8 cellular contexts compared by ENCODE assay signal in genomic region chr14:22545842-22546721, GRCh38. TPM values are rescaled to one million over a fixed set of nuclear protein-coding genes. Genes with fewer than 3 reads are reported as not detected.
DNase-seq lines count a peak whose midpoint lies in the region; ATAC-seq and TF ChIP-seq lines count a peak whose summit lies in the region.

No MANE protein-coding gene starts in this region.

- H3K27ac Mint-ChIP-seq in HFFc6, result peak overlapping the region; percentile 95
- peak overlapping the region; percentile 99 for H3K27ac Mint-ChIP-seq in activated T-helper 1 cell treated with anti-CD3 and anti-CD28 coated beads, Interleukin-12 subunit alpha, Interleukin-12 subunit beta, Interleukin-2, Interleukin-4 antibody, amounts not matched to agents 30 ng/mL and 10 ng/mL and 1 ng/mL, durations not matched to agents 14 hours and 24 hours and 36 hours
- peak overlapping the region; percentile 69 for H3K27ac Mint-ChIP-seq in stimulated activated memory B cell treated with anti-CD40 and anti-IgM and Interleukin-4, amounts not matched to agents 10 μg/mL and 1 μg/mL and 100 μg/mL, for 72 hours

- in situ Hi-C loops in GM13977 (cut with MboI; ENCODE audit: low pct_unique_long_range_greater_than_20kb, low sequenced_read_pairs, unreplicated experiment), result no loop called here

- H3K4me1 Mint-ChIP-seq in HFFc6 (ENCODE audit: low read depth), result peaks cover 77% of the 10 kb centered on the region
- peaks cover 98% of the 10 kb centered on the region for H3K4me1 Mint-ChIP-seq in activated T-helper 1 cell treated with anti-CD3 and anti-CD28 coated beads, Interleukin-12 subunit alpha, Interleukin-12 subunit beta, Interleukin-2, Interleukin-4 antibody, amounts not matched to agents 30 ng/mL and 10 ng/mL and 1 ng/mL, durations not matched to agents 14 hours and 24 hours and 36 hours (ENCODE audit: low read depth)
- peaks cover 63% of the 10 kb centered on the region for H3K4me1 Mint-ChIP-seq in stimulated activated memory B cell treated with anti-CD40 and anti-IgM and Interleukin-4, amounts not matched to agents 10 μg/mL and 1 μg/mL and 100 μg/mL, for 72 hours

- H3K36me3 Mint-ChIP-seq in HFFc6 (ENCODE audit: low read depth), result no peaks in the 10 kb centered on the region
- H3K36me3 Mint-ChIP-seq in activated T-helper 1 cell treated with anti-CD3 and anti-CD28 coated beads, Interleukin-12 subunit alpha, Interleukin-12 subunit beta, Interleukin-2, Interleukin-4 antibody, amounts not matched to agents 30 ng/mL and 10 ng/mL and 1 ng/mL, durations not matched to agents 14 hours and 24 hours and 36 hours (ENCODE audit: low read depth), result peaks cover 91% of the 10 kb centered on the region
- H3K36me3 Mint-ChIP-seq in stimulated activated memory B cell treated with anti-CD40 and anti-IgM and Interleukin-4, amounts not matched to agents 10 μg/mL and 1 μg/mL and 100 μg/mL, for 72 hours, result peaks cover 28% of the 10 kb centered on the region

- peak overlapping the region; percentile 77 for H3K4me3 Mint-ChIP-seq in HFFc6
- peak overlapping the region; percentile 79 for H3K4me3 Mint-ChIP-seq in activated T-helper 1 cell treated with anti-CD3 and anti-CD28 coated beads, Interleukin-12 subunit alpha, Interleukin-12 subunit beta, Interleukin-2, Interleukin-4 antibody, amounts not matched to agents 30 ng/mL and 10 ng/mL and 1 ng/mL, durations not matched to agents 14 hours and 24 hours and 36 hours
- H3K4me3 Mint-ChIP-seq in stimulated activated memory B cell treated with anti-CD40 and anti-IgM and Interleukin-4, amounts not matched to agents 10 μg/mL and 1 μg/mL and 100 μg/mL, for 72 hours, result no peak overlapping the region

- peak overlapping the region; percentile 66 to 70 for H3K27ac ChIP-seq in right atrium auricular region

- no peaks in the 10 kb centered on the region; the same call in 1 of the 2 replicates for H3K27me3 Mint-ChIP-seq in HFFc6 (ENCODE audit: insufficient read depth)
- no peaks in the 10 kb centered on the region for H3K27me3 Mint-ChIP-seq in activated T-helper 1 cell treated with anti-CD3 and anti-CD28 coated beads, Interleukin-12 subunit alpha, Interleukin-12 subunit beta, Interleukin-2, Interleukin-4 antibody, amounts not matched to agents 30 ng/mL and 10 ng/mL and 1 ng/mL, durations not matched to agents 14 hours and 24 hours and 36 hours (ENCODE audit: insufficient read depth)
- H3K27me3 Mint-ChIP-seq in stimulated activated memory B cell treated with anti-CD40 and anti-IgM and Interleukin-4, amounts not matched to agents 10 μg/mL and 1 μg/mL and 100 μg/mL, for 72 hours, result no peaks in the 10 kb centered on the region

- no peak overlapping the region for H3K4me3 ChIP-seq in right atrium auricular region

- no peak for TF ChIP-seq CTCF in HFFc6 (IDR thresholded peaks at IDR 0.05)
- TF ChIP-seq CTCF in right atrium auricular region (IDR thresholded peaks at IDR 0.05), result no peak
- TF ChIP-seq CTCF in GM13977 (IDR thresholded peaks at IDR 0.05; ENCODE audit: extremely low read depth, insufficient read depth, missing control alignments), result no peak

- no peaks in the 10 kb centered on the region for H3K9me3 Mint-ChIP-seq in HFFc6
- H3K9me3 Mint-ChIP-seq in activated T-helper 1 cell treated with anti-CD3 and anti-CD28 coated beads, Interleukin-12 subunit alpha, Interleukin-12 subunit beta, Interleukin-2, Interleukin-4 antibody, amounts not matched to agents 30 ng/mL and 10 ng/mL and 1 ng/mL, durations not matched to agents 14 hours and 24 hours and 36 hours, result no peaks in the 10 kb centered on the region
- no peaks in the 10 kb centered on the region for H3K9me3 Mint-ChIP-seq in stimulated activated memory B cell treated with anti-CD40 and anti-IgM and Interleukin-4, amounts not matched to agents 10 μg/mL and 1 μg/mL and 100 μg/mL, for 72 hours

- DNase-seq in HFFc6 (peak; percentile 86), right atrium auricular region (ENCODE audit: low spot score) (no peak), germinal center (ENCODE audit: low spot score) (no peak), SKM-1 (lab: John Stamatoyannopoulos, UW; ENCODE audit: unreplicated experiment) (no peak), GM13977 (ENCODE audit: low spot score) (no peak), NCI-H2196 treated with DMSO at 0.1 percent for 48 hours (lab: John Stamatoyannopoulos, UW; ENCODE audit: unreplicated experiment) (no peak)
- DNase-seq in activated T-helper 1 cell treated with anti-CD3 and anti-CD28 coated beads, Interleukin-12 subunit alpha, Interleukin-12 subunit beta, Interleukin-2, Interleukin-4 antibody, amounts not matched to agents 30 ng/mL and 10 ng/mL and 1 ng/mL, durations not matched to agents 14 hours and 24 hours and 36 hours (ENCODE audit: low spot score), result no peak

- ATAC-seq in stimulated activated memory B cell treated with anti-CD40 and anti-IgM and Interleukin-4, amounts not matched to agents 10 μg/mL and 1 μg/mL and 100 μg/mL, for 72 hours, result no peak

- no peaks in the 10 kb centered on the region for H3K27me3 ChIP-seq in right atrium auricular region

- intact Hi-C loops in activated T-helper 1 cell treated with anti-CD3 and anti-CD28 coated beads, Interleukin-12 subunit alpha, Interleukin-12 subunit beta, Interleukin-2, Interleukin-4 antibody, amounts not matched to agents 30 ng/mL and 10 ng/mL and 1 ng/mL, durations not matched to agents 14 hours and 24 hours and 36 hours (cut with micrococcal nuclease), result no loop called here

- H3K36me3 ChIP-seq in right atrium auricular region, result no peaks in the 10 kb centered on the region

- H3K9me3 ChIP-seq in right atrium auricular region, result no peaks in the 10 kb centered on the region

- H3K4me1 ChIP-seq in right atrium auricular region, result peaks cover 0 to 36% of the 10 kb centered on the region in 2 donors

RNA-seq across cellular contexts. Expression of gene DAD1, which starts 42.9 kb away (rescaled TPM):
- 100 to 1,000 TPM; 292 to 311 (median 302) TPM for total RNA-seq in HFFc6 (2021; fragmentation: NEBNext Ultra II Directional; extraction: Animal tissue kit (Norgen Biotek cat#: 25700))
- total RNA-seq in activated T-helper 1 cell treated with anti-CD3 and anti-CD28 coated beads, Interleukin-12 subunit alpha, Interleukin-12 subunit beta, Interleukin-2, Interleukin-4 antibody, amounts not matched to agents 30 ng/mL and 10 ng/mL and 1 ng/mL, durations not matched to agents 14 hours and 24 hours and 36 hours, result 228 and 229 TPM in 2 replicates
- total RNA-seq in right atrium auricular region, result 100 to 1,000 TPM; 250 to 251 TPM

RNA-seq across cellular contexts. Expression of gene ABHD4, which starts 52.0 kb away (rescaled TPM):
- 10 to 100 TPM; 22.2 to 31.6 (median 27.5) TPM for total RNA-seq in HFFc6 (2021; fragmentation: NEBNext Ultra II Directional; extraction: Animal tissue kit (Norgen Biotek cat#: 25700))
- 13.2 and 13.6 TPM in 2 replicates for total RNA-seq in activated T-helper 1 cell treated with anti-CD3 and anti-CD28 coated beads, Interleukin-12 subunit alpha, Interleukin-12 subunit beta, Interleukin-2, Interleukin-4 antibody, amounts not matched to agents 30 ng/mL and 10 ng/mL and 1 ng/mL, durations not matched to agents 14 hours and 24 hours and 36 hours
- total RNA-seq in right atrium auricular region, result 10 to 100 TPM; 20.9 to 25.4 TPM
